ENCODE assay signal across 16 cellular contexts in genomic region chr9:112145886-112146285, GRCh38. TPM values are rescaled to one million over a fixed set of nuclear protein-coding genes. Genes with fewer than 3 reads are reported as not detected.
DNase-seq lines count a peak whose midpoint lies in the region; ATAC-seq and TF ChIP-seq lines count a peak whose summit lies in the region.
"Had no signal": no experiment of that assay in that cellular context is flagged by ENCODE, and none has a peak within 500 bp of the region (broad histone marks: within the 10 kb centered on the region; RNA-seq: fewer than 3 reads in every experiment).

No MANE protein-coding gene starts in this region.

- CTCF ChIA-PET in activated CD4-positive, alpha-beta T cell treated with anti-CD3 and anti-CD28 coated beads for 36 hours (lab: Charles Lee), result interaction anchor here (0.7 to 1.0 kb wide), 2 partner anchors 11 to 338 kb away, joined by 3 read pairs; no protein-coding TSS in a partner anchor

- H3K4me3 ChIP-seq in HUES48 (ENCODE audit: low read depth, low read length), result no peak overlapping the region
- no peak overlapping the region for H3K4me3 ChIP-seq in brain microvascular endothelial cell (ENCODE audit: low read depth, low read length)
- H3K4me3 ChIP-seq in left ventricle myocardium inferior, result no peak overlapping the region

- no peaks in the 10 kb centered on the region for H3K36me3 ChIP-seq in HUES48 (ENCODE audit: control insufficient read depth, insufficient read depth, low read length)
- H3K36me3 ChIP-seq in brain microvascular endothelial cell (replicated peaks), result no peaks in the 10 kb centered on the region
- peaks cover 17% of the 10 kb centered on the region for H3K36me3 ChIP-seq in left ventricle myocardium inferior

- peaks cover 4% of the 10 kb centered on the region; the same call in 1 of the 2 replicates for H3K4me1 ChIP-seq in HUES48 (ENCODE audit: control insufficient read depth, insufficient read depth, low read length)
- H3K4me1 ChIP-seq in left ventricle myocardium inferior, result no peaks in the 10 kb centered on the region

- H3K9me3 ChIP-seq in HUES48 (ENCODE audit: control insufficient read depth, insufficient read depth, low read length), result no peaks in the 10 kb centered on the region
- H3K9me3 ChIP-seq in left ventricle myocardium inferior (replicated peaks), result no peaks in the 10 kb centered on the region

- POLR2A ChIA-PET in activated CD4-positive, alpha-beta T cell treated with anti-CD3 and anti-CD28 coated beads for 36 hours (lab: Charles Lee), result no interaction called here

- no peak overlapping the region for H3K4me3 Mint-ChIP-seq in activated CD4-positive, alpha-beta T cell treated with anti-CD3 and anti-CD28 coated beads for 36 hours
- H3K4me3 Mint-ChIP-seq: CD4-positive, alpha-beta T cell had no signal

- H3K9me3 Mint-ChIP-seq in activated CD4-positive, alpha-beta T cell treated with anti-CD3 and anti-CD28 coated beads for 36 hours (ENCODE audit: low read depth), result no peaks in the 10 kb centered on the region
- H3K9me3 Mint-ChIP-seq: CD4-positive, alpha-beta T cell had no signal

- DNase-seq in Caki2 (ENCODE audit: low read depth), result peak; percentile 27
- DNase-seq in brain microvascular endothelial cell, result peak; percentile 38
- peak; percentile 93 for DNase-seq in kidney tubule cell (ENCODE audit: low spot score)
- DNase-seq in activated CD4-positive, alpha-beta T cell treated with anti-CD3 and anti-CD28 coated beads for 36 hours, result no peak
- DNase-seq in stimulated activated naive CD8-positive, alpha-beta T cell treated with anti-CD3 and anti-CD28 coated beads, Interleukin-15, Interleukin-2, amounts not matched to agents 100 U/mL and 50 U/mL, for 24 hours, result no peak
- no peak for DNase-seq in left ventricle myocardium inferior
- DNase-seq: activated effector memory CD4-positive, alpha-beta T cell treated with anti-CD3 and anti-CD28 coated beads, Interleukin-2, amount 50 U/mL, for 16 hours; anterior cingulate cortex; CD4-positive, alpha-beta T cell; hypothalamus; NCI-H1105 treated with DMSO at 0.1 percent for 48 hours; NCI-H774 had no signal

- no peak overlapping the region for H3K27ac Mint-ChIP-seq in activated CD4-positive, alpha-beta T cell treated with anti-CD3 and anti-CD28 coated beads for 36 hours
- H3K27ac Mint-ChIP-seq: CD4-positive, alpha-beta T cell had no signal

- no peak for ATAC-seq in activated CD4-positive, alpha-beta T cell treated with anti-CD3 and anti-CD28 coated beads for 36 hours
- no peak for ATAC-seq in stimulated activated naive CD8-positive, alpha-beta T cell treated with anti-CD3 and anti-CD28 coated beads, Interleukin-15, Interleukin-2, amounts not matched to agents 100 U/mL and 50 U/mL, for 24 hours
- no peak for ATAC-seq in GM18858 (IDR thresholded peaks at IDR 0.05; ENCODE audit: unreplicated experiment)
- ATAC-seq: SK-N-SH treated with all-trans-retinoic acid at 6 μM for 48 hours had no signal

- peaks cover 6% of the 10 kb centered on the region for H3K4me1 Mint-ChIP-seq in activated CD4-positive, alpha-beta T cell treated with anti-CD3 and anti-CD28 coated beads for 36 hours

- intact Hi-C loops in activated CD4-positive, alpha-beta T cell treated with anti-CD3 and anti-CD28 coated beads for 36 hours (cut with DNase I, micrococcal nuclease), result no loop called here
- intact Hi-C loops in left ventricle myocardium inferior (cut with micrococcal nuclease), result no loop called here

- H3K27ac ChIP-seq in HUES48 (ENCODE audit: low read depth, low read length) (peak overlapping the region; percentile 54), brain microvascular endothelial cell (no peak overlapping the region), left ventricle myocardium inferior (replicated peaks) (no peak overlapping the region)
- H3K27ac ChIP-seq: KMS-11 had no signal

- H3K27me3 ChIP-seq in HUES48 (ENCODE audit: control insufficient read depth, insufficient read depth, low read length), result no peaks in the 10 kb centered on the region
- no peaks in the 10 kb centered on the region for H3K27me3 ChIP-seq in brain microvascular endothelial cell (replicated peaks)
- H3K27me3 ChIP-seq in left ventricle myocardium inferior (ENCODE audit: low read depth), result no peaks in the 10 kb centered on the region

- H3K27me3 Mint-ChIP-seq in activated CD4-positive, alpha-beta T cell treated with anti-CD3 and anti-CD28 coated beads for 36 hours, result no peaks in the 10 kb centered on the region
- H3K27me3 Mint-ChIP-seq: CD4-positive, alpha-beta T cell had no signal

- H3K36me3 Mint-ChIP-seq in activated CD4-positive, alpha-beta T cell treated with anti-CD3 and anti-CD28 coated beads for 36 hours (ENCODE audit: low read depth), result peaks cover 4% of the 10 kb centered on the region

- no peak overlapping the region for H3K9ac ChIP-seq in HUES48 (ENCODE audit: low read depth, low read length)
- H3K9ac ChIP-seq: KMS-11 had no signal

- in situ Hi-C loops in Caki2 (cut with HindIII; ENCODE audit: low pct_unique_long_range_greater_than_20kb, low sequenced_read_pairs), result no loop called here
- in situ Hi-C loops in brain microvascular endothelial cell (cut with HindIII; ENCODE audit: low pct_ligation_motif_present, low sequenced_read_pairs), result no loop called here

- TF ChIP-seq CTCF in brain microvascular endothelial cell (IDR thresholded peaks at IDR 0.05; ENCODE audit: low read depth, low read length, missing control alignments), result no peak
- TF ChIP-seq CTCF in left ventricle myocardium inferior (IDR thresholded peaks at IDR 0.05; ENCODE audit: borderline replicate concordance), result no peak

RNA-seq across cellular contexts. Expression of gene SUSD1, which starts 29.2 kb away (rescaled TPM):
- total RNA-seq in Caki2 (2014; rRNA removed; shearing (Covaris generic); ENCODE audit: low replicate concordance), result 20.3 and 34.6 TPM in 2 replicates
- 1 to 10 TPM; 2.5 TPM for total RNA-seq in activated CD4-positive, alpha-beta T cell treated with anti-CD3 and anti-CD28 coated beads for 36 hours
- 5.1 TPM for total RNA-seq in left ventricle myocardium inferior

Comparison
In these comparisons a context has a peak if more than half of its experiments do, and no peak if none do; other contexts are left out.
1. DNase-seq: peak in Caki2 (single experiment), brain microvascular endothelial cell (single experiment) and kidney tubule cell (single experiment); none in activated CD4-positive, alpha-beta T cell treated with anti-CD3 and anti-CD28 coated beads for 36 hours (single experiment), stimulated activated naive CD8-positive, alpha-beta T cell treated with anti-CD3 and anti-CD28 coated beads, Interleukin-15, Interleukin-2, amounts not matched to agents 100 U/mL and 50 U/mL, for 24 hours (single experiment) and left ventricle myocardium inferior (single experiment).